ENCODE assay signal across 2 cellular contexts in genomic region chr3:101676765-101677435, GRCh38.
TF ChIP-seq lines count a peak whose summit lies in the region.

A gene with protein sequence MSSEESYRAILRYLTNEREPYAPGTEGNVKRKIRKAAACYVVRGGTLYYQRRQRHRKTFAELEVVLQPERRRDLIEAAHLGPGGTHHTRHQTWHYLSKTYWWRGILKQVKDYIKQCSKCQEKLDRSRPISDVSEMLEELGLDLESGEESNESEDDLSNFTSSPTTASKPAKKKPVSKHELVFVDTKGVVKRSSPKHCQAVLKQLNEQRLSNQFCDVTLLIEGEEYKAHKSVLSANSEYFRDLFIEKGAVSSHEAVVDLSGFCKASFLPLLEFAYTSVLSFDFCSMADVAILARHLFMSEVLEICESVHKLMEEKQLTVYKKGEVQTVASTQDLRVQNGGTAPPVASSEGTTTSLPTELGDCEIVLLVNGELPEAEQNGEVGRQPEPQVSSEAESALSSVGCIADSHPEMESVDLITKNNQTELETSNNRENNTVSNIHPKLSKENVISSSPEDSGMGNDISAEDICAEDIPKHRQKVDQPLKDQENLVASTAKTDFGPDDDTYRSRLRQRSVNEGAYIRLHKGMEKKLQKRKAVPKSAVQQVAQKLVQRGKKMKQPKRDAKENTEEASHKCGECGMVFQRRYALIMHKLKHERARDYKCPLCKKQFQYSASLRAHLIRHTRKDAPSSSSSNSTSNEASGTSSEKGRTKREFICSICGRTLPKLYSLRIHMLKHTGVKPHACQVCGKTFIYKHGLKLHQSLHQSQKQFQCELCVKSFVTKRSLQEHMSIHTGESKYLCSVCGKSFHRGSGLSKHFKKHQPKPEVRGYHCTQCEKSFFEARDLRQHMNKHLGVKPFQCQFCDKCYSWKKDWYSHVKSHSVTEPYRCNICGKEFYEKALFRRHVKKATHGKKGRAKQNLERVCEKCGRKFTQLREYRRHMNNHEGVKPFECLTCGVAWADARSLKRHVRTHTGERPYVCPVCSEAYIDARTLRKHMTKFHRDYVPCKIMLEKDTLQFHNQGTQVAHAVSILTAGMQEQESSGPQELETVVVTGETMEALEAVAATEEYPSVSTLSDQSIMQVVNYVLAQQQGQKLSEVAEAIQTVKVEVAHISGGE (minus strand): TSS chr3:101677132. CDS start chr3:101676914, 218 bp downstream.

TF ChIP-seq in WTC11, 78 proteins besides CTCF, POLR2A, EP300 and RAD21 (continued from another document and continues in another):
- TF ChIP-seq ARID4B (CRISPR knock-in tag; IDR thresholded peaks at IDR 0.05; ENCODE audit: borderline replicate concordance) (peak; percentile 82; the same call in 1 of the 2 replicates), RORB (CRISPR knock-in tag; IDR thresholded peaks at IDR 0.05) (no peak), ESRRA (CRISPR knock-in tag; IDR thresholded peaks at IDR 0.05; ENCODE audit: borderline replicate concordance) (peak; percentile 76; the same call in 1 of the 2 replicates), ZNF512 (CRISPR knock-in tag; IDR thresholded peaks at IDR 0.05; ENCODE audit: borderline replicate concordance) (no peak), ZNF423 (CRISPR knock-in tag; IDR thresholded peaks at IDR 0.05) (no peak), MYBL2 (CRISPR knock-in tag; IDR thresholded peaks at IDR 0.05) (no peak), TP53 (CRISPR knock-in tag; IDR thresholded peaks at IDR 0.05) (no peak), NFYB (CRISPR knock-in tag; conservative IDR thresholded peaks at IDR 0.05; ENCODE audit: low read depth) (peak; percentile 84), GABPB1 (CRISPR knock-in tag; IDR thresholded peaks at IDR 0.05) (peak; percentile 94), SOX15 (CRISPR knock-in tag; IDR thresholded peaks at IDR 0.05) (no peak), JUN (CRISPR knock-in tag; IDR thresholded peaks at IDR 0.05) (no peak), ZNF219 (CRISPR knock-in tag; IDR thresholded peaks at IDR 0.05; ENCODE audit: borderline replicate concordance) (peak; percentile 43; the same call in 1 of the 2 replicates), RELA (CRISPR knock-in tag; IDR thresholded peaks at IDR 0.05; ENCODE audit: borderline replicate concordance) (no peak)
- TF ChIP-seq, protein P1, sequence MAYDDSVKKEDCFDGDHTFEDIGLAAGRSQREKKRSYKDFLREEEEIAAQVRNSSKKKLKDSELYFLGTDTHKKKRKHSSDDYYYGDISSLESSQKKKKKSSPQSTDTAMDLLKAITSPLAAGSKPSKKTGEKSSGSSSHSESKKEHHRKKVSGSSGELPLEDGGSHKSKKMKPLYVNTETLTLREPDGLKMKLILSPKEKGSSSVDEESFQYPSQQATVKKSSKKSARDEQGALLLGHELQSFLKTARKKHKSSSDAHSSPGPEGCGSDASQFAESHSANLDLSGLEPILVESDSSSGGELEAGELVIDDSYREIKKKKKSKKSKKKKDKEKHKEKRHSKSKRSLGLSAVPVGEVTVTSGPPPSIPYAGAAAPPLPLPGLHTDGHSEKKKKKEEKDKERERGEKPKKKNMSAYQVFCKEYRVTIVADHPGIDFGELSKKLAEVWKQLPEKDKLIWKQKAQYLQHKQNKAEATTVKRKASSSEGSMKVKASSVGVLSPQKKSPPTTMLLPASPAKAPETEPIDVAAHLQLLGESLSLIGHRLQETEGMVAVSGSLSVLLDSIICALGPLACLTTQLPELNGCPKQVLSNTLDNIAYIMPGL (CRISPR knock-in tag; IDR thresholded peaks at IDR 0.05): 0 out of 2 replicates have a peak, but pooled peaks have one; percentile 21
- TF ChIP-seq, protein P2, sequence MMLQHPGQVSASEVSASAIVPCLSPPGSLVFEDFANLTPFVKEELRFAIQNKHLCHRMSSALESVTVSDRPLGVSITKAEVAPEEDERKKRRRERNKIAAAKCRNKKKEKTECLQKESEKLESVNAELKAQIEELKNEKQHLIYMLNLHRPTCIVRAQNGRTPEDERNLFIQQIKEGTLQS (CRISPR knock-in tag; conservative IDR thresholded peaks at IDR 0.05): no peak

TF ChIP-seq in HepG2, 621 proteins besides CTCF, POLR2A, EP300 and RAD21 (continued from another document and continues in another):
- TF ChIP-seq AFF4 (CRISPR knock-in tag; IDR thresholded peaks at IDR 0.05): no peak
- TF ChIP-seq, protein P3, sequence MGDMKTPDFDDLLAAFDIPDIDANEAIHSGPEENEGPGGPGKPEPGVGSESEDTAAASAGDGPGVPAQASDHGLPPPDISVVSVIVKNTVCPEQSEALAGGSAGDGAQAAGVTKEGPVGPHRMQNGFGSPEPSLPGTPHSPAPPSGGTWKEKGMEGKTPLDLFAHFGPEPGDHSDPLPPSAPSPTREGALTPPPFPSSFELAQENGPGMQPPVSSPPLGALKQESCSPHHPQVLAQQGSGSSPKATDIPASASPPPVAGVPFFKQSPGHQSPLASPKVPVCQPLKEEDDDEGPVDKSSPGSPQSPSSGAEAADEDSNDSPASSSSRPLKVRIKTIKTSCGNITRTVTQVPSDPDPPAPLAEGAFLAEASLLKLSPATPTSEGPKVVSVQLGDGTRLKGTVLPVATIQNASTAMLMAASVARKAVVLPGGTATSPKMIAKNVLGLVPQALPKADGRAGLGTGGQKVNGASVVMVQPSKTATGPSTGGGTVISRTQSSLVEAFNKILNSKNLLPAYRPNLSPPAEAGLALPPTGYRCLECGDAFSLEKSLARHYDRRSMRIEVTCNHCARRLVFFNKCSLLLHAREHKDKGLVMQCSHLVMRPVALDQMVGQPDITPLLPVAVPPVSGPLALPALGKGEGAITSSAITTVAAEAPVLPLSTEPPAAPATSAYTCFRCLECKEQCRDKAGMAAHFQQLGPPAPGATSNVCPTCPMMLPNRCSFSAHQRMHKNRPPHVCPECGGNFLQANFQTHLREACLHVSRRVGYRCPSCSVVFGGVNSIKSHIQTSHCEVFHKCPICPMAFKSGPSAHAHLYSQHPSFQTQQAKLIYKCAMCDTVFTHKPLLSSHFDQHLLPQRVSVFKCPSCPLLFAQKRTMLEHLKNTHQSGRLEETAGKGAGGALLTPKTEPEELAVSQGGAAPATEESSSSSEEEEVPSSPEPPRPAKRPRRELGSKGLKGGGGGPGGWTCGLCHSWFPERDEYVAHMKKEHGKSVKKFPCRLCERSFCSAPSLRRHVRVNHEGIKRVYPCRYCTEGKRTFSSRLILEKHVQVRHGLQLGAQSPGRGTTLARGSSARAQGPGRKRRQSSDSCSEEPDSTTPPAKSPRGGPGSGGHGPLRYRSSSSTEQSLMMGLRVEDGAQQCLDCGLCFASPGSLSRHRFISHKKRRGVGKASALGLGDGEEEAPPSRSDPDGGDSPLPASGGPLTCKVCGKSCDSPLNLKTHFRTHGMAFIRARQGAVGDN (CRISPR knock-in tag; IDR thresholded peaks at IDR 0.05): peak; percentile 82
- peak; percentile 49; the same call in 1 of the 2 replicates for TF ChIP-seq ERF (CRISPR knock-in tag; IDR thresholded peaks at IDR 0.05)
- TF ChIP-seq SOX5 (CRISPR knock-in tag; IDR thresholded peaks at IDR 0.05; ENCODE audit: borderline replicate concordance): no peak; the same call in none of the 2 replicates
- TF ChIP-seq DR1 (CRISPR knock-in tag; IDR thresholded peaks at IDR 0.05): peak; percentile 48; the same call in 1 of the 2 replicates
- TF ChIP-seq AKAP8 (CRISPR knock-in tag; IDR thresholded peaks at IDR 0.05): no peak
- no peak for TF ChIP-seq MBNL3 (CRISPR knock-in tag; conservative IDR thresholded peaks at IDR 0.05)
- TF ChIP-seq CENPX (CRISPR knock-in tag; IDR thresholded peaks at IDR 0.05): no peak
- no peak for TF ChIP-seq KIAA2018 (CRISPR knock-in tag; IDR thresholded peaks at IDR 0.05; ENCODE audit: borderline replicate concordance)
- TF ChIP-seq ZNF713 (CRISPR knock-in tag; IDR thresholded peaks at IDR 0.05): no peak
- TF ChIP-seq REPIN1 (CRISPR knock-in tag; IDR thresholded peaks at IDR 0.05; ENCODE audit: borderline replicate concordance, low read depth): 0 out of 2 replicates have a peak, but pooled peaks have one; percentile 26
- peak; percentile 91 for TF ChIP-seq TEAD3 (CRISPR knock-in tag; optimal IDR thresholded peaks at IDR 0.05; ENCODE audit: borderline replicate concordance)
- TF ChIP-seq, protein P1 (CRISPR knock-in tag; IDR thresholded peaks at IDR 0.05; ENCODE audit: borderline replicate concordance in 1 of 2, low read depth in 1 of 2): peak; percentile 71 to 86
- 0 out of 2 replicates have a peak, but pooled peaks have one; percentile 41 for TF ChIP-seq ZNF564 (CRISPR knock-in tag; IDR thresholded peaks at IDR 0.05)
- peak; percentile 49; the same call in 1 of the 2 replicates for TF ChIP-seq RELA (CRISPR knock-in tag; IDR thresholded peaks at IDR 0.05)
